ENCODE assay signal across 1 cellular context in genomic region chr18:12373771-12374116, GRCh38.
TF ChIP-seq lines count a peak whose summit lies in the region.

No MANE protein-coding gene starts in this region.

TF ChIP-seq in GM12878, 131 proteins besides CTCF, POLR2A, EP300 and RAD21:
- TF ChIP-seq RFX5 (IDR thresholded peaks at IDR 0.05; ENCODE audit: low read depth, low read length) (no peak), FOXK2 (IDR thresholded peaks at IDR 0.05) (no peak)
